ENCODE assay signal across 8 cellular contexts in the genomic region with DNA sequence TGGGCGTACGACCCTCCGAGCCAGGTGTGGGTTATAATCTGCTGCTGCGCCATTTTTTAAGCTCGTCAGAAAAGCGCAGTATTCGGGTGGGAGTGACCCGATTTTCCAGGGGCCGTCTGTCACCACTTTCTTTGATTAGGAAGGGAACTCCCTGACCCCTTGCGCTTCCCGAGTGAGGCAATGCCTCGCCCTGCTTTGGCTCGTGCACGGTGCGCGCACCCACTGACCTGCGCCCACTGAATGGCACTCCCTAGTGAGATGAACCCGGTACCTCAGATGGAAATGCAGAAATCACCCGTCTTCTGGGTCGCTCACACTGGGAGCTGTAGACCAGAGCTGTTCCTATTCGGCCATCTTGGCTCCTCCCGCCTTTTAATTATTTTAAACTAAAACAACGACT.
A peak's percentile ranks its signal among the peaks of the same experiment; 100 is the strongest.
DNase-seq lines count a peak whose midpoint lies in the region; ATAC-seq, FAIRE-seq and TF ChIP-seq lines count a peak whose summit lies in the region.
"Not testable (repeated sequence)": the region's sequence is repeated elsewhere in the genome, so short reads cannot be mapped to it uniquely, and the experiment has no call there.

No MANE protein-coding gene starts in this region.

- H3K4me3 ChIP-seq in iPS-11a (ENCODE audit: low read depth, low read length): peak overlapping the region; percentile 30
- H3K4me3 ChIP-seq in mucosa of stomach (ENCODE audit: low read length): peak overlapping the region; percentile 50
- H3K4me3 ChIP-seq in small intestine (ENCODE audit: low read depth in 1 of 2, low read length in 2 of 2): peak overlapping the region; percentile 36 to 50

- not testable (repeated sequence) for H3K27ac ChIP-seq in small intestine (ENCODE audit: low read depth in 1 of 2, low read length in 1 of 2)

- H3K36me3 Mint-ChIP-seq in CD14-positive monocyte; IgD-negative memory B cell; WTC11; activated naive CD8-positive, alpha-beta T cell treated with anti-CD3 and anti-CD28 coated beads, Interleukin-2, amount 10 ng/mL, durations not matched to agents 7 days and 5 days; effector memory CD8-positive, alpha-beta T cell (ENCODE audit: insufficient read depth): not testable (repeated sequence)

- H3K4me3 Mint-ChIP-seq in CD14-positive monocyte: peak overlapping the region; percentile 46 to 78
- peak overlapping the region; percentile 78 to 92 (median 86) for H3K4me3 Mint-ChIP-seq in IgD-negative memory B cell
- H3K4me3 Mint-ChIP-seq in WTC11: peak overlapping the region; percentile 84
- peak overlapping the region; percentile 64 for H3K4me3 Mint-ChIP-seq in activated naive CD8-positive, alpha-beta T cell treated with anti-CD3 and anti-CD28 coated beads, Interleukin-2, amount 10 ng/mL, durations not matched to agents 7 days and 5 days
- H3K4me3 Mint-ChIP-seq in effector memory CD8-positive, alpha-beta T cell: peak overlapping the region; percentile 52 to 74

- not testable (repeated sequence) for ATAC-seq in WTC11; activated naive CD8-positive, alpha-beta T cell treated with anti-CD3 and anti-CD28 coated beads, Interleukin-2, amount 10 ng/mL, durations not matched to agents 7 days and 5 days (ENCODE audit: low read depth); effector memory CD8-positive, alpha-beta T cell (replicated peaks)

- not testable (repeated sequence) for H3K27me3 ChIP-seq in mucosa of stomach (ENCODE audit: control insufficient read depth, insufficient read depth, low read length); small intestine (ENCODE audit: control insufficient read depth in 2 of 2, insufficient read depth in 2 of 2, low read length in 2 of 2)

- peak overlapping the region; percentile 22 for H3K9ac ChIP-seq in mucosa of stomach (ENCODE audit: low read length)

- not testable (repeated sequence) for DNase-seq in CD14-positive monocyte (ENCODE audit: low spot score); activated naive CD8-positive, alpha-beta T cell treated with anti-CD3 and anti-CD28 coated beads, Interleukin-2, amount 10 ng/mL, durations not matched to agents 7 days and 5 days; effector memory CD8-positive, alpha-beta T cell
- DNase-seq in WTC11 (ENCODE audit: low spot score): peak; percentile 15
- DNase-seq in small intestine: peak; percentile 12

- H3K27ac Mint-ChIP-seq in CD14-positive monocyte: peak overlapping the region in 2 of 7 donors; percentile 73
- H3K27ac Mint-ChIP-seq in IgD-negative memory B cell: peak overlapping the region in 2 of 3 donors; percentile 53 to 64
- peak overlapping the region; percentile 96 for H3K27ac Mint-ChIP-seq in WTC11
- H3K27ac Mint-ChIP-seq in activated naive CD8-positive, alpha-beta T cell treated with anti-CD3 and anti-CD28 coated beads, Interleukin-2, amount 10 ng/mL, durations not matched to agents 7 days and 5 days: not testable (repeated sequence)
- peak overlapping the region; percentile 35 to 41 for H3K27ac Mint-ChIP-seq in effector memory CD8-positive, alpha-beta T cell

- not testable (repeated sequence) for H3K4me1 Mint-ChIP-seq in CD14-positive monocyte; activated naive CD8-positive, alpha-beta T cell treated with anti-CD3 and anti-CD28 coated beads, Interleukin-2, amount 10 ng/mL, durations not matched to agents 7 days and 5 days
- H3K4me1 Mint-ChIP-seq in IgD-negative memory B cell (peaks cover 9 to 36% (median 18%) of the 10 kb centered on the region in 3 donors), WTC11 (peaks cover 46% of the 10 kb centered on the region)
- H3K4me1 Mint-ChIP-seq in effector memory CD8-positive, alpha-beta T cell (ENCODE audit: low read depth in 2 of 2): peaks cover 24 to 30% of the 10 kb centered on the region in 2 donors

- not testable (repeated sequence) for TF ChIP-seq CTCF in CD14-positive monocyte (IDR thresholded peaks at IDR 0.05); WTC11 (IDR thresholded peaks at IDR 0.05)

- FAIRE-seq in small intestine (lab: Jason Lieb, UNC): not testable (repeated sequence)

- 33 to 61% (median 44%) methylated on average over 23 of the region's 23 CpGs for WGBS in small intestine, 3 donors

- H3K27me3 Mint-ChIP-seq in CD14-positive monocyte (ENCODE audit: low read depth in 3 of 3); IgD-negative memory B cell; WTC11 (ENCODE audit: low read depth); activated naive CD8-positive, alpha-beta T cell treated with anti-CD3 and anti-CD28 coated beads, Interleukin-2, amount 10 ng/mL, durations not matched to agents 7 days and 5 days; effector memory CD8-positive, alpha-beta T cell: not testable (repeated sequence)

- POLR2A ChIA-PET in WTC11 (lab: Charles Lee); activated naive CD8-positive, alpha-beta T cell treated with anti-CD3 and anti-CD28 coated beads, Interleukin-2, amount 10 ng/mL, durations not matched to agents 7 days and 5 days (lab: Charles Lee): not testable (repeated sequence)

- intact Hi-C loops in CD14-positive monocyte (cut with micrococcal nuclease): not testable (repeated sequence)

- not testable (repeated sequence) for H3K9me3 ChIP-seq in mucosa of stomach (ENCODE audit: control insufficient read depth, low read length); small intestine (ENCODE audit: control insufficient read depth, low read depth)

- not testable (repeated sequence) for H3K9me3 Mint-ChIP-seq in CD14-positive monocyte; IgD-negative memory B cell; WTC11; activated naive CD8-positive, alpha-beta T cell treated with anti-CD3 and anti-CD28 coated beads, Interleukin-2, amount 10 ng/mL, durations not matched to agents 7 days and 5 days; effector memory CD8-positive, alpha-beta T cell

- H3K4me1 ChIP-seq in mucosa of stomach (ENCODE audit: control insufficient read depth, insufficient read depth, low read length); small intestine (ENCODE audit: control insufficient read depth in 2 of 2, insufficient read depth in 1 of 2, low read depth in 1 of 2, low read length in 1 of 2): not testable (repeated sequence)

- CTCF ChIA-PET in WTC11 (lab: Charles Lee): interaction anchor here (2.1 kb wide), 1 partner anchor 22 kb away, joined by 10 read pairs; no protein-coding TSS in a partner anchor

- not testable (repeated sequence) for H3K36me3 ChIP-seq in mucosa of stomach (ENCODE audit: control insufficient read depth, insufficient read depth, low read length); small intestine (ENCODE audit: control insufficient read depth in 2 of 2, insufficient read depth in 2 of 2, low read length in 2 of 2)
